ENCODE assay signal across 11 cellular contexts in genomic region chr13:33612641-33613638, GRCh38.
A peak's percentile ranks its signal among the peaks of the same experiment; 100 is the strongest.
DNase-seq lines count a peak whose midpoint lies in the region; ATAC-seq lines count a peak whose summit lies in the region.
"Had no signal": no experiment of that assay in that cellular context is flagged by ENCODE, and none has a peak within 500 bp of the region (broad histone marks: within the 10 kb centered on the region; RNA-seq: fewer than 3 reads in every experiment).

No MANE protein-coding gene starts in this region.

- intact Hi-C loops in naive thymus-derived CD4-positive, alpha-beta T cell (cut with micrococcal nuclease) = loop anchor here in 1 of 2 donors (2.0 to 5.0 kb wide), 2 partner anchors 110 to 204 kb away; partner anchors contain the start of gene RFC3

- CTCF ChIA-PET in naive thymus-derived CD4-positive, alpha-beta T cell (lab: Charles Lee) = no interaction called here

- no peak overlapping the region for H3K27ac ChIP-seq in naive thymus-derived CD4-positive, alpha-beta T cell (ENCODE audit: low read depth, low read length)

- POLR2A ChIA-PET in naive thymus-derived CD4-positive, alpha-beta T cell (lab: Charles Lee) = no interaction called here

- peaks cover 7 to 8% of the 10 kb centered on the region in 2 donors for H3K4me1 ChIP-seq in naive thymus-derived CD4-positive, alpha-beta T cell (ENCODE audit: control insufficient read depth in 2 of 2, insufficient read depth in 2 of 2, low read length in 2 of 2)

- H3K27me3 ChIP-seq in naive thymus-derived CD4-positive, alpha-beta T cell (ENCODE audit: control insufficient read depth in 2 of 2, insufficient read depth in 2 of 2, low read length in 2 of 2) = no peaks in the 10 kb centered on the region

- no peaks in the 10 kb centered on the region for H3K36me3 ChIP-seq in naive thymus-derived CD4-positive, alpha-beta T cell (ENCODE audit: control insufficient read depth in 2 of 3, insufficient read depth in 3 of 3, low read length in 3 of 3)

- peak overlapping the region in 7 of 9 donors; percentile 2 to 71 (median 10) for H3K27ac Mint-ChIP-seq in naive thymus-derived CD4-positive, alpha-beta T cell

- H3K4me3 ChIP-seq in naive thymus-derived CD4-positive, alpha-beta T cell (ENCODE audit: low read length) = no peak overlapping the region

- peak; percentile 53 for DNase-seq in activated CD4-positive, alpha-beta T cell treated with anti-CD3 and anti-CD28 coated beads for 48 hours
- no peak for DNase-seq in activated CD4-positive, alpha-beta T cell treated with anti-CD3 and anti-CD28 coated beads, Interleukin-2, amount 50 U/mL, for 4 hours
- DNase-seq in NCI-H1048 (lab: John Stamatoyannopoulos, UW) (peak; percentile 42), NCI-H748 (lab: John Stamatoyannopoulos, UW; ENCODE audit: unreplicated experiment) (no peak), NAMALWA (ENCODE audit: low spot score) (no peak), NCI-H446 treated with DMSO at 0.1 percent for 48 hours (lab: John Stamatoyannopoulos, UW) (no peak)
- DNase-seq in naive thymus-derived CD4-positive, alpha-beta T cell = peak in 1 of 9 donors; percentile 27
- DNase-seq: activated CD4-positive, CD25-positive, alpha-beta regulatory T cell; caudate nucleus; NCI-H524 had no signal

- peaks cover 12 to 35% (median 29%) of the 10 kb centered on the region in 7 donors for H3K4me1 Mint-ChIP-seq in naive thymus-derived CD4-positive, alpha-beta T cell

- peaks cover 0 to 4% (median 0%) of the 10 kb centered on the region in 5 donors for H3K36me3 Mint-ChIP-seq in naive thymus-derived CD4-positive, alpha-beta T cell

- peak overlapping the region in 2 of 10 donors; percentile 12 to 20 for H3K4me3 Mint-ChIP-seq in naive thymus-derived CD4-positive, alpha-beta T cell

- peaks cover 0 to 2% (median 0%) of the 10 kb centered on the region in 11 donors for H3K9me3 Mint-ChIP-seq in naive thymus-derived CD4-positive, alpha-beta T cell

- peak; percentile 66 for ATAC-seq in GM21717 (IDR thresholded peaks at IDR 0.05; ENCODE audit: unreplicated experiment)
- ATAC-seq in naive thymus-derived CD4-positive, alpha-beta T cell = no peak

- H3K9me3 ChIP-seq in naive thymus-derived CD4-positive, alpha-beta T cell (ENCODE audit: control insufficient read depth in 2 of 3, low read length in 3 of 3) = no peaks in the 10 kb centered on the region

- peaks cover 0 to 17% (median 7%) of the 10 kb centered on the region in 5 donors for H3K27me3 Mint-ChIP-seq in naive thymus-derived CD4-positive, alpha-beta T cell

Comparison
In these comparisons a context has a peak if more than half of its experiments do, and no peak if none do; other contexts are left out.
1. DNase-seq: peak in activated CD4-positive, alpha-beta T cell treated with anti-CD3 and anti-CD28 coated beads for 48 hours (single experiment) and NCI-H1048 (single experiment); none in activated CD4-positive, alpha-beta T cell treated with anti-CD3 and anti-CD28 coated beads, Interleukin-2, amount 50 U/mL, for 4 hours (0 of 2), NCI-H748 (single experiment), NAMALWA (single experiment) and NCI-H446 treated with DMSO at 0.1 percent for 48 hours (single experiment).